ENCODE assay signal across 15 cellular contexts in genomic region chrX:13102636-13103035, GRCh38. TPM values are rescaled to one million over a fixed set of nuclear protein-coding genes. Genes with fewer than 3 reads are reported as not detected.
A peak's percentile ranks its signal among the peaks of the same experiment; 100 is the strongest.
DNase-seq lines count a peak whose midpoint lies in the region; ATAC-seq and TF ChIP-seq lines count a peak whose summit lies in the region.
"Had no signal": no experiment of that assay in that cellular context is flagged by ENCODE, and none has a peak within 500 bp of the region (broad histone marks: within the 10 kb centered on the region; RNA-seq: fewer than 3 reads in every experiment).

No MANE protein-coding gene starts in this region.

- H3K27me3 ChIP-seq in ascending aorta = no peaks in the 10 kb centered on the region
- no peaks in the 10 kb centered on the region for H3K27me3 ChIP-seq in left lung
- no peaks in the 10 kb centered on the region for H3K27me3 ChIP-seq in transverse colon

- peaks cover 42% of the 10 kb centered on the region for H3K4me1 Mint-ChIP-seq in T-helper 2 cell treated with Interferon-gamma antibody and Interleukin-4, amounts not matched to agents 5 μg/mL and 100 μg/mL, for 36 hours (ENCODE audit: low read depth)

- peaks cover 7% of the 10 kb centered on the region for H3K36me3 Mint-ChIP-seq in T-helper 2 cell treated with Interferon-gamma antibody and Interleukin-4, amounts not matched to agents 5 μg/mL and 100 μg/mL, for 36 hours (ENCODE audit: low read depth)
- H3K36me3 Mint-ChIP-seq: brain had no signal

- ATAC-seq in left lung = no peak
- ATAC-seq: mucosa of descending colon had no signal

- H3K9me3 Mint-ChIP-seq in T-helper 2 cell treated with Interferon-gamma antibody and Interleukin-4, amounts not matched to agents 5 μg/mL and 100 μg/mL, for 36 hours = peaks cover 9% of the 10 kb centered on the region
- H3K9me3 Mint-ChIP-seq: activated T-cell treated with anti-CD3 and anti-CD28 coated beads, Interleukin-2, amount 50 U/mL, for 4 hours had no signal

- intact Hi-C loops in ascending aorta (cut with DNase I) = no loop called here
- intact Hi-C loops in left lung (cut with DNase I) = no loop called here
- intact Hi-C loops in transverse colon (cut with DNase I; ENCODE audit: low total_unique reads) = no loop called here

- H3K9me3 ChIP-seq in ascending aorta (no peaks in the 10 kb centered on the region), left lung (no peaks in the 10 kb centered on the region), transverse colon (no peaks in the 10 kb centered on the region)
- H3K9me3 ChIP-seq: mucosa of descending colon had no signal

- H3K27me3 Mint-ChIP-seq in T-helper 2 cell treated with Interferon-gamma antibody and Interleukin-4, amounts not matched to agents 5 μg/mL and 100 μg/mL, for 36 hours (ENCODE audit: low read depth) = no peaks in the 10 kb centered on the region

- no peak for DNase-seq in T-helper 2 cell treated with Interferon-gamma antibody and Interleukin-4, amounts not matched to agents 5 μg/mL and 100 μg/mL, for 36 hours (ENCODE audit: low spot score)
- no peak for DNase-seq in T-helper 2 cell
- DNase-seq in ascending aorta (ENCODE audit: low spot score in 2 of 2) = no peak
- DNase-seq in left lung = no peak
- DNase-seq in transverse colon = no peak
- DNase-seq in H4 (ENCODE audit: low spot score) = no peak
- no peak for DNase-seq in stimulated activated naive CD4-positive, alpha-beta T cell treated with Interleukin-2 at 50 U/mL for 16 hours (lab: John Stamatoyannopoulos, UW)
- no peak for DNase-seq in SIG-M5 (lab: John Stamatoyannopoulos, UW)
- DNase-seq: 8988T; activated T-cell treated with anti-CD3 and anti-CD28 coated beads, Interleukin-2, amount 50 U/mL, for 4 hours; erythroblast; mucosa of descending colon; NK-92 treated with Interleukin-12 subunit alpha and Interleukin-12 subunit beta, amount 100 ng/mL, for 24 hours had no signal

- peak overlapping the region; percentile 43 for H3K4me3 Mint-ChIP-seq in T-helper 2 cell treated with Interferon-gamma antibody and Interleukin-4, amounts not matched to agents 5 μg/mL and 100 μg/mL, for 36 hours
- H3K4me3 Mint-ChIP-seq: activated T-cell treated with anti-CD3 and anti-CD28 coated beads, Interleukin-2, amount 50 U/mL, for 4 hours; brain had no signal

- H3K4me3 ChIP-seq in ascending aorta (no peak overlapping the region), left lung (no peak overlapping the region), transverse colon (no peak overlapping the region)
- H3K4me3 ChIP-seq: mucosa of descending colon had no signal

- no peak for TF ChIP-seq POLR2A in transverse colon (IDR thresholded peaks at IDR 0.05)

- no peak for TF ChIP-seq EP300 in transverse colon (IDR thresholded peaks at IDR 0.05; ENCODE audit: low read depth)

- no peak for TF ChIP-seq CTCF in ascending aorta (IDR thresholded peaks at IDR 0.05)
- TF ChIP-seq CTCF in left lung (IDR thresholded peaks at IDR 0.05) = no peak
- TF ChIP-seq CTCF in transverse colon (IDR thresholded peaks at IDR 0.05) = no peak

- H3K36me3 ChIP-seq in ascending aorta (no peaks in the 10 kb centered on the region), left lung (no peaks in the 10 kb centered on the region), transverse colon (no peaks in the 10 kb centered on the region)

- in situ Hi-C loops in transverse colon (cut with MboI; ENCODE audit: low pct_ligation_motif_present in 1 of 4, low pct_unique_long_range_greater_than_20kb in 1 of 4, low sequenced_read_pairs in 3 of 4) = loop anchor here in 1 of 4 donors (25.0 kb wide), 1 partner anchor 385 kb away; no protein-coding TSS in a partner anchor

- peaks cover 0 to 13% of the 10 kb centered on the region in 2 donors for H3K4me1 ChIP-seq in ascending aorta
- peaks cover 5 to 34% of the 10 kb centered on the region in 2 donors for H3K4me1 ChIP-seq in left lung
- H3K4me1 ChIP-seq in transverse colon = peaks cover 6 to 31% (median 13%) of the 10 kb centered on the region in 4 donors

- H3K27ac ChIP-seq in ascending aorta = peak overlapping the region; percentile 56 to 66
- peak overlapping the region; percentile 54 to 61 for H3K27ac ChIP-seq in left lung
- peak overlapping the region; percentile 39 to 73 (median 64) for H3K27ac ChIP-seq in transverse colon

- H3K27ac Mint-ChIP-seq in T-helper 2 cell treated with Interferon-gamma antibody and Interleukin-4, amounts not matched to agents 5 μg/mL and 100 μg/mL, for 36 hours = no peak overlapping the region

RNA-seq across cellular contexts. Expression of gene FAM9C, which starts 58.2 kb away (rescaled TPM):
- total RNA-seq in ascending aorta (not detected), left lung (not detected), transverse colon (under 1 TPM in 2 of 4 donors, not detected in 2; 0.14 to 0.64 TPM)
- not detected in 2 replicates for total RNA-seq in H4 (2014; rRNA removed; shearing (Covaris generic))
- total RNA-seq: activated T-cell treated with anti-CD3 and anti-CD28 coated beads, Interleukin-2, amount 50 U/mL, for 4 hours; renal cortical epithelial cell had no signal
